ENCODE assay signal across 8 cellular contexts in the genomic region with DNA sequence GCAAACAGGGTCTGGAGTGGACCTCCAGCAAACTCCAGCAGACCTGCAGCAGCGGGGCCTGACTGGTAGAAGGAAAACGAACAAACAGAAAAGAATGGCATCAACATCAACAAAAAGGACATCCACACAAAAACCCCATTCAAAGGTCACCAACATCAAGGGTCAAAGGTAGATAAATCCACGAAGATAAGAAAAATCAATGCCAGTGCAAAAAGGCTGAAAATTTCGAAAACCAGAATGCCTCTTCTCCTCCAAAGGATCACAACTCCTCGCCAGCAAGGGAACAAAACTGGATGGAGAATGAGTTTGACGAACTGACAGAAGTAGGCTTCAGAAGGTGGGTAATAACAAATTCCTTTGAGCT.
DNase-seq lines count a peak whose midpoint lies in the region; FAIRE-seq and TF ChIP-seq lines count a peak whose summit lies in the region.
"Not testable (repeated sequence)": the region's sequence is repeated elsewhere in the genome, so short reads cannot be mapped to it uniquely, and the experiment has no call there.

No MANE protein-coding gene starts in this region.

- peak overlapping the region; percentile 61 for H4K8ac ChIP-seq in mesenchymal stem cell (ENCODE audit: low read length)

- H3K9ac ChIP-seq in MM.1S (ENCODE audit: low read length): 0 out of 2 replicates have a peak overlapping the region, but pooled peaks have one; percentile 13
- H3K9ac ChIP-seq in astrocyte (ENCODE audit: low read length); colonic mucosa (ENCODE audit: low read depth in 2 of 2, low read length in 2 of 2); liver (ENCODE audit: low read depth in 1 of 2, low read length in 2 of 2); mesenchymal stem cell (ENCODE audit: low read length): not testable (repeated sequence)

- H3K36me3 Mint-ChIP-seq in Calu3 (ENCODE audit: insufficient read depth, unreplicated experiment); astrocyte (ENCODE audit: low read depth, unreplicated experiment); progenitor cell of endocrine pancreas (ENCODE audit: insufficient read depth): not testable (repeated sequence)

- H3K9me2 ChIP-seq in MM.1S (replicated peaks; ENCODE audit: insufficient read depth, low read length): not testable (repeated sequence)

- not testable (repeated sequence) for H3K27ac ChIP-seq in MM.1S (ENCODE audit: low read length); astrocyte (ENCODE audit: low read depth, low read length); colonic mucosa; liver (ENCODE audit: low read depth in 1 of 2, low read length in 2 of 2); mesenchymal stem cell (ENCODE audit: low read length, poor library complexity, severe bottlenecking)

- not testable (repeated sequence) for H3K14ac ChIP-seq in mesenchymal stem cell (ENCODE audit: low read length in 2 of 2)

- not testable (repeated sequence) for H3K4me1 ChIP-seq in MM.1S (ENCODE audit: low read length); astrocyte (ENCODE audit: insufficient read depth, low read length); colonic mucosa; mesenchymal stem cell (ENCODE audit: control insufficient read depth, insufficient read depth, low read depth, low read length)
- peaks cover 6 to 12% (median 8%) of the 10 kb centered on the region in 4 donors for H3K4me1 ChIP-seq in liver (ENCODE audit: control insufficient read depth in 4 of 4, insufficient read depth in 4 of 4, low read length in 3 of 4)

- not testable (repeated sequence) for TF ChIP-seq CTCF in Calu3 (IDR thresholded peaks at IDR 0.05; ENCODE audit: unreplicated experiment); MM.1S (IDR thresholded peaks at IDR 0.05; ENCODE audit: low read length); astrocyte (IDR thresholded peaks at IDR 0.05; ENCODE audit: insufficient read depth, low read depth, low read length); colonic mucosa (IDR thresholded peaks at IDR 0.05); liver (IDR thresholded peaks at IDR 0.05; ENCODE audit: low read depth, low read length, missing input control); progenitor cell of endocrine pancreas (IDR thresholded peaks at IDR 0.05; ENCODE audit: unreplicated experiment)

- DNase-seq in Calu3; GM12892 (ENCODE audit: insufficient read length); MM.1S; astrocyte (ENCODE audit: low read depth); colonic mucosa; mesenchymal stem cell; progenitor cell of endocrine pancreas (ENCODE audit: low spot score, unreplicated experiment): not testable (repeated sequence)

- peaks cover 27% of the 10 kb centered on the region for H3K4me1 Mint-ChIP-seq in Calu3 (ENCODE audit: low read depth, unreplicated experiment)
- H3K4me1 Mint-ChIP-seq in astrocyte (ENCODE audit: low read depth, unreplicated experiment); progenitor cell of endocrine pancreas (ENCODE audit: low read depth): not testable (repeated sequence)

- peak overlapping the region; percentile 41 for H3K4me3 Mint-ChIP-seq in Calu3 (ENCODE audit: low read depth, unreplicated experiment)
- H3K4me3 Mint-ChIP-seq in astrocyte (ENCODE audit: unreplicated experiment); progenitor cell of endocrine pancreas (ENCODE audit: low read depth): not testable (repeated sequence)

- not testable (repeated sequence) for H3F3A ChIP-seq in MM.1S (ENCODE audit: insufficient read depth, low read length)

- TF ChIP-seq POLR2A in GM12892 (IDR thresholded peaks at IDR 0.05; ENCODE audit: low read depth, low read length): not testable (repeated sequence)

- not testable (repeated sequence) for H3K18ac ChIP-seq in mesenchymal stem cell (ENCODE audit: low read depth in 1 of 2, low read length in 2 of 2)

- peak overlapping the region; percentile 55; the same call in 1 of the 2 replicates for H3K4me2 ChIP-seq in MM.1S (ENCODE audit: low read depth, low read length)
- not testable (repeated sequence) for H3K4me2 ChIP-seq in astrocyte (ENCODE audit: low read length); mesenchymal stem cell (ENCODE audit: low read length, poor library complexity, severe bottlenecking)

- CTCF ChIA-PET in Calu3 (lab: Charles Lee): interaction anchor here (1.1 kb wide), 1 partner anchor 225 kb away, joined by 3 read pairs; no protein-coding TSS in a partner anchor

- not testable (repeated sequence) for H3K79me2 ChIP-seq in MM.1S (ENCODE audit: low read length); astrocyte (ENCODE audit: insufficient read depth, low read length)

- WGBS in liver: 31% methylated on average over 6 of the region's 6 CpGs
- WGBS in mesenchymal stem cell: 100% methylated on average over 4 of the region's 6 CpGs

- H2BK120ac ChIP-seq in mesenchymal stem cell (ENCODE audit: low read depth, low read length): not testable (repeated sequence)

- not testable (repeated sequence) for H3K23ac ChIP-seq in mesenchymal stem cell (ENCODE audit: low read length in 2 of 2)

- not testable (repeated sequence) for H3K4ac ChIP-seq in mesenchymal stem cell (ENCODE audit: low read depth in 1 of 2, low read length in 2 of 2)

- H3K27ac Mint-ChIP-seq in Calu3 (ENCODE audit: unreplicated experiment) (peak overlapping the region; percentile 64), astrocyte (ENCODE audit: unreplicated experiment) (peak overlapping the region; percentile 18), progenitor cell of endocrine pancreas (peak overlapping the region; percentile 36)

- not testable (repeated sequence) for H2BK5ac ChIP-seq in mesenchymal stem cell (ENCODE audit: low read depth, low read length, poor library complexity, severe bottlenecking)

- H3K9me3 Mint-ChIP-seq in Calu3 (ENCODE audit: low read depth, unreplicated experiment): peaks cover 11% of the 10 kb centered on the region
- H3K9me3 Mint-ChIP-seq in astrocyte (ENCODE audit: unreplicated experiment): peaks cover 17% of the 10 kb centered on the region
- H3K9me3 Mint-ChIP-seq in progenitor cell of endocrine pancreas (ENCODE audit: low read depth): peaks cover 29% of the 10 kb centered on the region

- not testable (repeated sequence) for H3K27me3 Mint-ChIP-seq in Calu3 (ENCODE audit: unreplicated experiment); astrocyte (ENCODE audit: low read depth, unreplicated experiment); progenitor cell of endocrine pancreas

- not testable (repeated sequence) for H3K9me3 ChIP-seq in MM.1S (replicated peaks; ENCODE audit: insufficient read depth, low read length); astrocyte (ENCODE audit: insufficient read depth, low read depth, low read length); colonic mucosa; liver (ENCODE audit: control insufficient read depth in 4 of 4, low read length in 3 of 4); mesenchymal stem cell (ENCODE audit: control insufficient read depth, low read length)

- not testable (repeated sequence) for H4K91ac ChIP-seq in mesenchymal stem cell (ENCODE audit: low read length)

- H3K4me3 ChIP-seq in MM.1S (ENCODE audit: low read length): 0 out of 2 replicates have a peak overlapping the region, but pooled peaks have one; percentile 40
- H3K4me3 ChIP-seq in astrocyte (ENCODE audit: insufficient read depth, low read depth, low read length); liver (ENCODE audit: low read depth in 1 of 3, low read length in 3 of 3); mesenchymal stem cell (ENCODE audit: insufficient read depth in 1 of 2, low read depth in 1 of 2, low read length in 2 of 2): not testable (repeated sequence)
- peak overlapping the region; percentile 19 for H3K4me3 ChIP-seq in colonic mucosa

- peak; percentile 24 for FAIRE-seq in GM12892 (lab: Jason Lieb, UNC)
- not testable (repeated sequence) for FAIRE-seq in astrocyte (lab: Jason Lieb, UNC)

- TF ChIP-seq RAD21 in liver (IDR thresholded peaks at IDR 0.05): peak in 1 of 2 donors; percentile 8

- H3K27me3 ChIP-seq in MM.1S (replicated peaks; ENCODE audit: insufficient read depth, low read length); astrocyte (ENCODE audit: insufficient read depth, low read length); colonic mucosa; liver (ENCODE audit: control insufficient read depth in 4 of 4, insufficient read depth in 4 of 4, low read length in 3 of 4); mesenchymal stem cell (ENCODE audit: control insufficient read depth in 1 of 2, insufficient read depth in 1 of 2, low read length in 2 of 2): not testable (repeated sequence)

- H3K79me1 ChIP-seq in mesenchymal stem cell (replicated peaks; ENCODE audit: low read length, poor library complexity, severe bottlenecking): not testable (repeated sequence)

- not testable (repeated sequence) for H2BK15ac ChIP-seq in mesenchymal stem cell (ENCODE audit: low read depth, poor library complexity, severe bottlenecking)

- not testable (repeated sequence) for H2BK12ac ChIP-seq in mesenchymal stem cell (ENCODE audit: low read length in 2 of 2)

- intact Hi-C loops in Calu3 (cut with micrococcal nuclease; ENCODE audit: unreplicated experiment): loop anchor here (5.0 to 10.0 kb wide), 3 partner anchors 69 to 302 kb away; no protein-coding TSS in a partner anchor
- intact Hi-C loops in colonic mucosa (cut with DNase I): not testable (repeated sequence)

- H4K20me1 ChIP-seq in MM.1S (ENCODE audit: insufficient read depth, low read length); astrocyte (ENCODE audit: insufficient read depth, low read length): not testable (repeated sequence)

- not testable (repeated sequence) for BruUV-seq in Calu3 (replicated peaks; lab: Mats Ljungman, UMichigan)

- not testable (repeated sequence) for H3K36me3 ChIP-seq in MM.1S (replicated peaks; ENCODE audit: insufficient read depth, low read length); astrocyte (ENCODE audit: insufficient read depth, low read length); colonic mucosa; liver (ENCODE audit: control insufficient read depth in 4 of 4, insufficient read depth in 3 of 4, low read depth in 1 of 4, low read length in 3 of 4); mesenchymal stem cell (ENCODE audit: control insufficient read depth in 1 of 2, insufficient read depth in 2 of 2, low read depth in 1 of 2, low read length in 2 of 2)

- not testable (repeated sequence) for H2AK5ac ChIP-seq in mesenchymal stem cell (ENCODE audit: low read length, severe bottlenecking)

- peak overlapping the region; percentile 77 for H2AFZ ChIP-seq in MM.1S (ENCODE audit: low read length)
- not testable (repeated sequence) for H2AFZ ChIP-seq in astrocyte (ENCODE audit: low read depth, low read length)
- peak overlapping the region; percentile 42 for H2AFZ ChIP-seq in mesenchymal stem cell (ENCODE audit: low read depth, low read length)
